In genomic region chr5:148145916-148146315, GRCh38 we compare ENCODE assay signal across 11 cellular contexts. TPM values are rescaled to one million over a fixed set of nuclear protein-coding genes. Genes with fewer than 3 reads are reported as not detected.
DNase-seq lines count a peak whose midpoint lies in the region; ATAC-seq lines count a peak whose summit lies in the region.
"Had no signal": no experiment of that assay in that cellular context is flagged by ENCODE, and none has a peak within 500 bp of the region (broad histone marks: within the 10 kb centered on the region; RNA-seq: fewer than 3 reads in every experiment).

No MANE protein-coding gene starts in this region.

- ATAC-seq in GM21717 (IDR thresholded peaks at IDR 0.05; ENCODE audit: unreplicated experiment) = no peak

- in situ Hi-C loops in T47D (cut with HindIII; ENCODE audit: low pct_unique_long_range_greater_than_20kb, low sequenced_read_pairs) (no loop called here), ACHN (cut with HindIII; ENCODE audit: low pct_ligation_motif_present, low pct_unique_long_range_greater_than_20kb, low sequenced_read_pairs) (no loop called here)

- DNase-seq in NCI-H748 (lab: John Stamatoyannopoulos, UW; ENCODE audit: unreplicated experiment) (peak; percentile 52), NCI-H748 treated with DMSO at 0.1 percent for 48 hours (lab: John Stamatoyannopoulos, UW) (no peak), T47D (ENCODE audit: low read depth in 1 of 2, low spot score in 1 of 2) (peak; percentile 60 to 99), left kidney (ENCODE audit: low read depth, low spot score) (peak; percentile 56), ureter (ENCODE audit: low spot score) (peak; percentile 53), ACHN (no peak)
- DNase-seq in activated CD4-positive, alpha-beta T cell treated with anti-CD3 and anti-CD28 coated beads for 1 hour = no peak
- DNase-seq: cortex of kidney, hypothalamus had no signal

RNA-seq across cellular contexts. Expression of gene SPINK14, which starts 22.4 kb away (rescaled TPM):
- total RNA-seq in ureter = not detected
- total RNA-seq: M059J had no signal

RNA-seq across cellular contexts. Expression of gene SPINK6, which starts 56.9 kb away (rescaled TPM):
- not detected for total RNA-seq in ureter
- total RNA-seq: M059J had no signal

Comparison
In these comparisons a context has a peak if more than half of its experiments do, and no peak if none do; other contexts are left out.
1. DNase-seq: peak in NCI-H748 (single experiment), T47D (2 of 2), left kidney (single experiment) and ureter (single experiment); none in NCI-H748 treated with DMSO at 0.1 percent for 48 hours (single experiment), activated CD4-positive, alpha-beta T cell treated with anti-CD3 and anti-CD28 coated beads for 1 hour (single experiment) and ACHN (single experiment).